Comparison of ENCODE assay signal across 1 cellular context in genomic region chr6:108312604-108313003, GRCh38.
TF ChIP-seq lines count a peak whose summit lies in the region.

No MANE protein-coding gene starts in this region.

TF ChIP-seq in K562, 482 proteins besides CTCF, POLR2A, EP300 and RAD21:
- TF ChIP-seq BRF1 (IDR thresholded peaks at IDR 0.05; ENCODE audit: borderline replicate concordance, extremely low read depth, insufficient read length) (no peak), CEBPG (CRISPR knock-in tag; IDR thresholded peaks at IDR 0.05) (no peak), CEBPG (tag; conservative IDR thresholded peaks at IDR 0.05 in 1 of 2, IDR thresholded peaks at IDR 0.05 in 1 of 2) (no peak), SIN3A (IDR thresholded peaks at IDR 0.05; ENCODE audit: borderline replicate concordance in 2 of 2, control insufficient read depth in 1 of 2, low read depth in 2 of 2, low read length in 2 of 2) (no peak), MEIS2 (IDR thresholded peaks at IDR 0.05; ENCODE audit: partially characterized antibody) (peak; percentile 74), SOX6 (IDR thresholded peaks at IDR 0.05) (0 out of 2 replicates have a peak, but pooled peaks have one; percentile 20), PBX2 (CRISPR knock-in tag; IDR thresholded peaks at IDR 0.05; ENCODE audit: low read depth) (no peak), PBX2 (tag; conservative IDR thresholded peaks at IDR 0.05; ENCODE audit: low read depth) (0 out of 2 replicates have a peak, but pooled peaks have one; percentile 27), MCM3 (IDR thresholded peaks at IDR 0.05) (no peak), FOXJ2 (tag; IDR thresholded peaks at IDR 0.05) (0 out of 2 replicates have a peak, but pooled peaks have one; percentile 38), MXI1 (IDR thresholded peaks at IDR 0.05; ENCODE audit: low read depth, low read length) (no peak), RREB1 (CRISPR knock-in tag; IDR thresholded peaks at IDR 0.05) (no peak), RFX1 (IDR thresholded peaks at IDR 0.05) (peak; percentile 41), RBM17 (IDR thresholded peaks at IDR 0.05; ENCODE audit: borderline replicate concordance, low read depth, low read length) (no peak), KAT8 (IDR thresholded peaks at IDR 0.05; ENCODE audit: low read depth) (no peak), FOXA3 (CRISPR knock-in tag; conservative IDR thresholded peaks at IDR 0.05 in 1 of 2, IDR thresholded peaks at IDR 0.05 in 1 of 2) (peak; percentile 45 to 75; a peak in 3 of 4 replicates), CXXC5 (CRISPR knock-in tag; IDR thresholded peaks at IDR 0.05) (no peak), MCM5 (IDR thresholded peaks at IDR 0.05; ENCODE audit: low read depth) (no peak)
- TF ChIP-seq, protein P1, sequence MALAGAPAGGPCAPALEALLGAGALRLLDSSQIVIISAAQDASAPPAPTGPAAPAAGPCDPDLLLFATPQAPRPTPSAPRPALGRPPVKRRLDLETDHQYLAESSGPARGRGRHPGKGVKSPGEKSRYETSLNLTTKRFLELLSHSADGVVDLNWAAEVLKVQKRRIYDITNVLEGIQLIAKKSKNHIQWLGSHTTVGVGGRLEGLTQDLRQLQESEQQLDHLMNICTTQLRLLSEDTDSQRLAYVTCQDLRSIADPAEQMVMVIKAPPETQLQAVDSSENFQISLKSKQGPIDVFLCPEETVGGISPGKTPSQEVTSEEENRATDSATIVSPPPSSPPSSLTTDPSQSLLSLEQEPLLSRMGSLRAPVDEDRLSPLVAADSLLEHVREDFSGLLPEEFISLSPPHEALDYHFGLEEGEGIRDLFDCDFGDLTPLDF (CRISPR knock-in tag; IDR thresholded peaks at IDR 0.05): no peak
- TF ChIP-seq, protein P2, sequence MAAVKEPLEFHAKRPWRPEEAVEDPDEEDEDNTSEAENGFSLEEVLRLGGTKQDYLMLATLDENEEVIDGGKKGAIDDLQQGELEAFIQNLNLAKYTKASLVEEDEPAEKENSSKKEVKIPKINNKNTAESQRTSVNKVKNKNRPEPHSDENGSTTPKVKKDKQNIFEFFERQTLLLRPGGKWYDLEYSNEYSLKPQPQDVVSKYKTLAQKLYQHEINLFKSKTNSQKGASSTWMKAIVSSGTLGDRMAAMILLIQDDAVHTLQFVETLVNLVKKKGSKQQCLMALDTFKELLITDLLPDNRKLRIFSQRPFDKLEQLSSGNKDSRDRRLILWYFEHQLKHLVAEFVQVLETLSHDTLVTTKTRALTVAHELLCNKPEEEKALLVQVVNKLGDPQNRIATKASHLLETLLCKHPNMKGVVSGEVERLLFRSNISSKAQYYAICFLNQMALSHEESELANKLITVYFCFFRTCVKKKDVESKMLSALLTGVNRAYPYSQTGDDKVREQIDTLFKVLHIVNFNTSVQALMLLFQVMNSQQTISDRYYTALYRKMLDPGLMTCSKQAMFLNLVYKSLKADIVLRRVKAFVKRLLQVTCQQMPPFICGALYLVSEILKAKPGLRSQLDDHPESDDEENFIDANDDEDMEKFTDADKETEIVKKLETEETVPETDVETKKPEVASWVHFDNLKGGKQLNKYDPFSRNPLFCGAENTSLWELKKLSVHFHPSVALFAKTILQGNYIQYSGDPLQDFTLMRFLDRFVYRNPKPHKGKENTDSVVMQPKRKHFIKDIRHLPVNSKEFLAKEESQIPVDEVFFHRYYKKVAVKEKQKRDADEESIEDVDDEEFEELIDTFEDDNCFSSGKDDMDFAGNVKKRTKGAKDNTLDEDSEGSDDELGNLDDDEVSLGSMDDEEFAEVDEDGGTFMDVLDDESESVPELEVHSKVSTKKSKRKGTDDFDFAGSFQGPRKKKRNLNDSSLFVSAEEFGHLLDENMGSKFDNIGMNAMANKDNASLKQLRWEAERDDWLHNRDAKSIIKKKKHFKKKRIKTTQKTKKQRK (IDR thresholded peaks at IDR 0.05; ENCODE audit: borderline replicate concordance, low read depth, low read length): no peak
TF ChIP-seq in K562: peak in this region for 6.
